1 cellular context compared by ENCODE assay signal in the genomic region with DNA sequence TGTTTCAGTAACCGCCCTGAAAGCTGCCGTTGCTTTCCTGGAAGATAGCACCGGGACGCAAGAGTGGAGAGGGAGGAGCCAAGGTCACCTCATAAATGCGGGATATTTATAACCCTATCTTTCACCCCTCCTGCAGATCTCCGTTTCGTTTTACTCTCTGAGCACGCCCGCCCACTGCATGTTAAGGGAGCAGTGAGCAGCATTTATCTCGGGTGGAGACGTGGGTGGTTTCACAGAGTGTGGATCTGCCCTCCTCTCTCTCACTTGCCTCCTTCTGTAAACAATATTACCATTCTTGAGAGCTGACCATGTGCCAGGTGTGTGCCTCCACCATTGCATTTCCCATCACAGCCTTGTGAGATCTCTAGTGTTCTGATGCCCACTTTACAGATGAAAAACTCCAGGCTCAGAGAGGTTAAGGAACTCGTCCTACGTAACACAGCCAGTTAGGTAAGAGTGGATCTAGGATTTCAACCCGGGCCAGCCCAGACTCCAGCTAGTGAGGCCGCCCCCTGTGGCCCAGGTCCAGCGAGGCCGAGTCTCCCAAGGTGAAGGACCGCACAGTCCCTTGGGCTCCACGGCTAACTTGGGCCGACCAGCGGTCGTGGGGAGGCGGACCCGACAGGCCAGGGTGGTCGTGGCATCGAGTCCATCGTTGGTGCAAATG.
TF ChIP-seq lines count a peak whose summit lies in the region.

No MANE protein-coding gene starts in this region.

TF ChIP-seq in K562, 482 proteins besides CTCF, POLR2A, EP300 and RAD21 (continued from another document and continues in another):
- TF ChIP-seq HMGXB4 (CRISPR knock-in tag; IDR thresholded peaks at IDR 0.05) (0 out of 2 replicates have a peak, but pooled peaks have one; percentile 19), EGR1 (conservative IDR thresholded peaks at IDR 0.05) (peak; percentile 94), RAD51 (IDR thresholded peaks at IDR 0.05; ENCODE audit: borderline replicate concordance, low read depth) (0 out of 2 replicates have a peak, but pooled peaks have one; percentile 5), FOXM1 (IDR thresholded peaks at IDR 0.05; ENCODE audit: low read depth) (peak; percentile 44), FOXM1 (CRISPR knock-in tag; IDR thresholded peaks at IDR 0.05; ENCODE audit: low read depth) (no peak), SMARCE1 (IDR thresholded peaks at IDR 0.05) (peak; percentile 56), STAT5A (IDR thresholded peaks at IDR 0.05; ENCODE audit: borderline replicate concordance, low read length) (peak; percentile 66; the same call in 1 of the 2 replicates), DACH1 (IDR thresholded peaks at IDR 0.05; ENCODE audit: partially characterized antibody) (peak; percentile 33), NFIC (IDR thresholded peaks at IDR 0.05) (peak; percentile 88), SMAD1 (IDR thresholded peaks at IDR 0.05; ENCODE audit: low read depth, low read length, partially characterized antibody) (peak; percentile 23), NR2C2 (CRISPR knock-in tag; IDR thresholded peaks at IDR 0.05) (no peak), NR2C2 (tag; IDR thresholded peaks at IDR 0.05) (peak; percentile 80), CLOCK (CRISPR knock-in tag; IDR thresholded peaks at IDR 0.05; ENCODE audit: borderline replicate concordance) (no peak), GTF2F1 (IDR thresholded peaks at IDR 0.05; ENCODE audit: low read depth, low read length) (no peak), EP400 (IDR thresholded peaks at IDR 0.05) (peak; percentile 87), ZSCAN29 (IDR thresholded peaks at IDR 0.05) (peak; percentile 75), MBD2 (IDR thresholded peaks at IDR 0.05; ENCODE audit: borderline replicate concordance, low read depth) (peak; percentile 69; the same call in 1 of the 2 replicates), HDAC2 (IDR thresholded peaks at IDR 0.05) (peak; percentile 99), CTBP1 (IDR thresholded peaks at IDR 0.05; ENCODE audit: borderline replicate concordance) (peak; percentile 47; the same call in 1 of the 2 replicates), TBL1XR1 (IDR thresholded peaks at IDR 0.05; ENCODE audit: low read length in 2 of 2) (peak in 1 of 2 experiments; percentile 39; a peak in 2 of 4 replicates), HNRNPL (IDR thresholded peaks at IDR 0.05; ENCODE audit: low read depth, low read length) (no peak), CHD2 (IDR thresholded peaks at IDR 0.05; ENCODE audit: low read depth, low read length) (0 out of 2 replicates have a peak, but pooled peaks have one; percentile 2), TOE1 (IDR thresholded peaks at IDR 0.05; ENCODE audit: borderline replicate concordance) (peak; percentile 76), TOE1 (CRISPR knock-in tag; IDR thresholded peaks at IDR 0.05; ENCODE audit: borderline replicate concordance, low read depth) (no peak), TCF3 (CRISPR knock-in tag; IDR thresholded peaks at IDR 0.05) (peak; percentile 55), CBX3 (IDR thresholded peaks at IDR 0.05; ENCODE audit: borderline replicate concordance in 1 of 2, low read length in 2 of 2) (peak in 1 of 2 experiments; percentile 51; a peak in 2 of 3 replicates), CREBBP (IDR thresholded peaks at IDR 0.05; ENCODE audit: low read depth, low read length) (no peak), ARNT (IDR thresholded peaks at IDR 0.05) (peak; percentile 85 to 96), ZNF24 (IDR thresholded peaks at IDR 0.05) (0 out of 2 replicates have a peak, but pooled peaks have one; percentile 57), HSF4 (CRISPR knock-in tag; IDR thresholded peaks at IDR 0.05; ENCODE audit: borderline replicate concordance) (no peak), NCOA1 (IDR thresholded peaks at IDR 0.05; ENCODE audit: low read depth) (peak; percentile 71), ZNF639 (CRISPR knock-in tag; conservative IDR thresholded peaks at IDR 0.05 in 1 of 2, IDR thresholded peaks at IDR 0.05 in 1 of 2) (peak in 1 of 2 experiments; percentile 20; a peak in 1 of 4 replicates), SUPT5H (IDR thresholded peaks at IDR 0.05) (peak; percentile 75), SP1 (CRISPR knock-in tag; IDR thresholded peaks at IDR 0.05) (peak; percentile 79), RHOXF2B (CRISPR knock-in tag; conservative IDR thresholded peaks at IDR 0.05) (0 out of 2 replicates have a peak, but pooled peaks have one; percentile 11), MTA2 (IDR thresholded peaks at IDR 0.05; ENCODE audit: low read depth) (peak; percentile 17), RBFOX2 (IDR thresholded peaks at IDR 0.05; ENCODE audit: low read depth, low read length) (peak; percentile 80), PKNOX1 (IDR thresholded peaks at IDR 0.05) (peak; percentile 85), ZNF780A (CRISPR knock-in tag; IDR thresholded peaks at IDR 0.05) (no peak), KLF16 (IDR thresholded peaks at IDR 0.05) (peak; percentile 35; the same call in 1 of the 2 replicates), ZNF551 (CRISPR knock-in tag; IDR thresholded peaks at IDR 0.05) (no peak), ADNP (tag; IDR thresholded peaks at IDR 0.05) (peak; percentile 97), THRAP3 (IDR thresholded peaks at IDR 0.05; ENCODE audit: borderline replicate concordance) (peak; percentile 88), BCLAF1 (IDR thresholded peaks at IDR 0.05; ENCODE audit: borderline replicate concordance in 1 of 2, control insufficient read depth in 1 of 2, low read depth in 2 of 2, low read length in 1 of 2) (no peak)
- TF ChIP-seq, protein P1, sequence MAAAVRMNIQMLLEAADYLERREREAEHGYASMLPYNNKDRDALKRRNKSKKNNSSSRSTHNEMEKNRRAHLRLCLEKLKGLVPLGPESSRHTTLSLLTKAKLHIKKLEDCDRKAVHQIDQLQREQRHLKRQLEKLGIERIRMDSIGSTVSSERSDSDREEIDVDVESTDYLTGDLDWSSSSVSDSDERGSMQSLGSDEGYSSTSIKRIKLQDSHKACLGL (CRISPR knock-in tag; IDR thresholded peaks at IDR 0.05; ENCODE audit: borderline replicate concordance, poor library complexity, severe bottlenecking): no peak
- TF ChIP-seq, protein P2, sequence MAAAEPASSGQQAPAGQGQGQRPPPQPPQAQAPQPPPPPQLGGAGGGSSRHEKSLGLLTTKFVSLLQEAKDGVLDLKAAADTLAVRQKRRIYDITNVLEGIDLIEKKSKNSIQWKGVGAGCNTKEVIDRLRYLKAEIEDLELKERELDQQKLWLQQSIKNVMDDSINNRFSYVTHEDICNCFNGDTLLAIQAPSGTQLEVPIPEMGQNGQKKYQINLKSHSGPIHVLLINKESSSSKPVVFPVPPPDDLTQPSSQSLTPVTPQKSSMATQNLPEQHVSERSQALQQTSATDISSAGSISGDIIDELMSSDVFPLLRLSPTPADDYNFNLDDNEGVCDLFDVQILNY (CRISPR knock-in tag; IDR thresholded peaks at IDR 0.05): no peak
- TF ChIP-seq, protein P3, sequence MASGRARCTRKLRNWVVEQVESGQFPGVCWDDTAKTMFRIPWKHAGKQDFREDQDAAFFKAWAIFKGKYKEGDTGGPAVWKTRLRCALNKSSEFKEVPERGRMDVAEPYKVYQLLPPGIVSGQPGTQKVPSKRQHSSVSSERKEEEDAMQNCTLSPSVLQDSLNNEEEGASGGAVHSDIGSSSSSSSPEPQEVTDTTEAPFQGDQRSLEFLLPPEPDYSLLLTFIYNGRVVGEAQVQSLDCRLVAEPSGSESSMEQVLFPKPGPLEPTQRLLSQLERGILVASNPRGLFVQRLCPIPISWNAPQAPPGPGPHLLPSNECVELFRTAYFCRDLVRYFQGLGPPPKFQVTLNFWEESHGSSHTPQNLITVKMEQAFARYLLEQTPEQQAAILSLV (tag; IDR thresholded peaks at IDR 0.05): peak; percentile 61; the same call in 1 of the 2 replicates
- TF ChIP-seq, protein P4, sequence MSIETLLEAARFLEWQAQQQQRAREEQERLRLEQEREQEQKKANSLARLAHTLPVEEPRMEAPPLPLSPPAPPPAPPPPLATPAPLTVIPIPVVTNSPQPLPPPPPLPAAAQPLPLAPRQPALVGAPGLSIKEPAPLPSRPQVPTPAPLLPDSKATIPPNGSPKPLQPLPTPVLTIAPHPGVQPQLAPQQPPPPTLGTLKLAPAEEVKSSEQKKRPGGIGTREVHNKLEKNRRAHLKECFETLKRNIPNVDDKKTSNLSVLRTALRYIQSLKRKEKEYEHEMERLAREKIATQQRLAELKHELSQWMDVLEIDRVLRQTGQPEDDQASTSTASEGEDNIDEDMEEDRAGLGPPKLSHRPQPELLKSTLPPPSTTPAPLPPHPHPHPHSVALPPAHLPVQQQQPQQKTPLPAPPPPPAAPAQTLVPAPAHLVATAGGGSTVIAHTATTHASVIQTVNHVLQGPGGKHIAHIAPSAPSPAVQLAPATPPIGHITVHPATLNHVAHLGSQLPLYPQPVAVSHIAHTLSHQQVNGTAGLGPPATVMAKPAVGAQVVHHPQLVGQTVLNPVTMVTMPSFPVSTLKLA (conservative IDR thresholded peaks at IDR 0.05): peak; percentile 76 to 77
- TF ChIP-seq, protein P5, sequence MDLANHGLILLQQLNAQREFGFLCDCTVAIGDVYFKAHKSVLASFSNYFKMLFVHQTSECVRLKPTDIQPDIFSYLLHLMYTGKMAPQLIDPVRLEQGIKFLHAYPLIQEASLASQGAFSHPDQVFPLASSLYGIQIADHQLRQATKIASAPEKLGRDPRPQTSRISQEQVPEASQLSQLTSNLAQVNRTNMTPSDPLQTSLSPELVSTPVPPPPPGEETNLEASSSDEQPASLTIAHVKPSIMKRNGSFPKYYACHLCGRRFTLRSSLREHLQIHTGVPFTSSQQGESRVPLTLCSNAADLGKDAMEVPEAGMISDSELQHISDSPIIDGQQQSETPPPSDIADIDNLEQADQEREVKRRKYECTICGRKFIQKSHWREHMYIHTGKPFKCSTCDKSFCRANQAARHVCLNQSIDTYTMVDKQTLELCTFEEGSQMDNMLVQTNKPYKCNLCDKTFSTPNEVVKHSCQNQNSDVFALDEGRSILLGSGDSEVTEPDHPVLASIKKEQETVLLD (IDR thresholded peaks at IDR 0.05): peak; percentile 84
